ENCODE assay signal across 16 cellular contexts in the genomic region with DNA sequence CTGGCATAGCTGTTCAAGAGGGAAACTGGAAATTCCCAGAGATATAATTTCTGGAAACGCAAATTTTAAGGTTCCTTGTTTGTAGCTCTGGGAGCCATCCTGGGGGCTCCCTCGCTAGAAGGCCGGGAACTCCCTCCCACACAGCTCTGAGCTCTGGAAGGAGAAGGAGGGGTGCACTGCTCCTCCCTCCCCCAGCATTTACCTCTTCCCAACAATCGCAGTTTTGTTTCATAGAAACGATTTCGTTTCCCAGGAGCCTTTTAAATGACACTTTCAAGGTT. TPM values are rescaled to one million over a fixed set of nuclear protein-coding genes. Genes with fewer than 3 reads are reported as not detected.
"Had no signal": no experiment of that assay in that cellular context is flagged by ENCODE, and none has a peak within 500 bp of the region (broad histone marks: within the 10 kb centered on the region; RNA-seq: fewer than 3 reads in every experiment).

No MANE protein-coding gene starts in this region.

- H3K36me3 Mint-ChIP-seq: activated naive CD8-positive, alpha-beta T cell; WTC11 had no signal

- H3K4me1 ChIP-seq: foreskin keratinocyte, pancreas had no signal

- ATAC-seq: activated CD4-positive, alpha-beta T cell treated with anti-CD3 and anti-CD28 coated beads for 36 hours; foreskin keratinocyte had no signal

- H3K4me3 Mint-ChIP-seq: activated CD4-positive, alpha-beta T cell treated with anti-CD3 and anti-CD28 coated beads for 36 hours; activated naive CD8-positive, alpha-beta T cell; endodermal cell; T-helper 2 cell treated with Interferon-gamma antibody and Interleukin-4, amounts not matched to agents 5 μg/mL and 100 μg/mL, for 36 hours had no signal

- H3K9me3 Mint-ChIP-seq: endodermal cell; T-helper 2 cell treated with Interferon-gamma antibody and Interleukin-4, amounts not matched to agents 5 μg/mL and 100 μg/mL, for 36 hours; WTC11 had no signal

- H3K27me3 ChIP-seq: pancreas, thyroid gland had no signal

- H3K27ac ChIP-seq: foreskin keratinocyte, pancreas, thyroid gland had no signal

- DNase-seq: activated CD4-positive, alpha-beta T cell treated with anti-CD3 and anti-CD28 coated beads for 36 hours; activated CD4-positive, alpha-beta T cell treated with anti-CD3 and anti-CD28 coated beads, Interleukin-2, amount 50 U/mL, for 48 hours; endodermal cell; foreskin keratinocyte; stimulated activated CD8-positive, alpha-beta memory T cell treated with anti-CD3 and anti-CD28 coated beads, Interleukin-4, amount 100 ng/mL, for 48 hours; stimulated activated naive CD4-positive, alpha-beta T cell; thyroid gland had no signal

- H3K27ac Mint-ChIP-seq: activated CD4-positive, alpha-beta T cell treated with anti-CD3 and anti-CD28 coated beads for 36 hours; activated naive CD8-positive, alpha-beta T cell; endodermal cell; T-helper 2 cell treated with Interferon-gamma antibody and Interleukin-4, amounts not matched to agents 5 μg/mL and 100 μg/mL, for 36 hours; WTC11 had no signal

- H3K36me3 ChIP-seq: pancreas, thyroid gland had no signal

- H3K4me3 ChIP-seq: lung, pancreas, thyroid gland had no signal

- H3K9me3 ChIP-seq: pancreas, thyroid gland had no signal

RNA-seq across cellular contexts. Expression of a gene that starts 14.0 kb away (rescaled TPM):
- total RNA-seq: activated CD4-positive, alpha-beta T cell treated with anti-CD3 and anti-CD28 coated beads for 36 hours; fibroblast of lung; foreskin keratinocyte; pancreas; pulmonary artery endothelial cell had no signal
- polyA plus RNA-seq: fibroblast of lung, foreskin keratinocyte, keratinocyte, pancreas had no signal

RNA-seq across cellular contexts. Expression of a gene that starts 19.6 kb away (rescaled TPM):
- total RNA-seq: activated CD4-positive, alpha-beta T cell treated with anti-CD3 and anti-CD28 coated beads for 36 hours; foreskin keratinocyte; pulmonary artery endothelial cell; thyroid gland had no signal
- polyA plus RNA-seq: fibroblast of lung, foreskin keratinocyte, keratinocyte had no signal

RNA-seq across cellular contexts. Expression of a gene that starts 48.7 kb away (rescaled TPM):
- total RNA-seq: activated CD4-positive, alpha-beta T cell treated with anti-CD3 and anti-CD28 coated beads for 36 hours; epithelial cell of proximal tubule; foreskin keratinocyte; pulmonary artery endothelial cell had no signal
- polyA plus RNA-seq: foreskin keratinocyte, keratinocyte had no signal
